Comparison of ENCODE assay signal across 10 cellular contexts in the genomic region with DNA sequence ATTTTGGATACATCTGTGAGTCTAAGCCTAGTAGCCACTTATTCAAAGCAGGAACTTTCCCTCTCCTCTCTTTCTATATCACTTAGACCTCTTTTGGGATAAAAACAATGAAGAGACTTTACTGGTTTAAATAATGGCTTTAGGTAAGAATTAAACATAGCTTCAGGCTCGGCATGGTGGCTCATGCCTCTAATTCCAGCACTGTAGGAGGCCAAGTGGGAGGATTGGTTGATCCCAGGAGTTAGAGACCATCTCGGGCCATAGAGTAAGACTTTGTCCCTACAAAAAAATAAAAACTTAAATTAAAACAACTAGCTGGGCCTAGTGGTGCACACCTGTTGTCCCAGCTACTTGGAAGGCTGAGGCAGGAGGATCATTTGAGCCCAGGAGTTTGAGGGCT.
"Had no signal": no experiment of that assay in that cellular context is flagged by ENCODE, and none has a peak within 500 bp of the region (broad histone marks: within the 10 kb centered on the region; RNA-seq: fewer than 3 reads in every experiment).

No MANE protein-coding gene starts in this region.

- H3K36me3 ChIP-seq: HAP-1 had no signal

- H3K27ac ChIP-seq: GM23248, KMS-11 had no signal

- H3K9ac ChIP-seq: GM23248, KMS-11 had no signal

- H2AFZ ChIP-seq: GM23248 had no signal

- H3K4me3 ChIP-seq: GM23248, HAP-1 had no signal

- H3K4me2 ChIP-seq: KMS-11 had no signal

- ATAC-seq: HCT116, HepG2 had no signal

- H3K9me3 ChIP-seq: HAP-1 had no signal

- DNase-seq: GM23248, H7, HFFc6, Karpas-422, KBM-7 had no signal

- FAIRE-seq: HepG2, HTR-8/SVneo had no signal
